19 cellular contexts compared by ENCODE assay signal in genomic region chr7:50399206-50399605, GRCh38. TPM values are rescaled to one million over a fixed set of nuclear protein-coding genes. Genes with fewer than 3 reads are reported as not detected.
DNase-seq lines count a peak whose midpoint lies in the region; ATAC-seq, FAIRE-seq and TF ChIP-seq lines count a peak whose summit lies in the region.
"Had no signal": no experiment of that assay in that cellular context is flagged by ENCODE, and none has a peak within 500 bp of the region (broad histone marks: within the 10 kb centered on the region; RNA-seq: fewer than 3 reads in every experiment).

No MANE protein-coding gene starts in this region.

- FAIRE-seq in colon (lab: Jason Lieb, UNC) (peak; percentile 87), GM12892 (lab: Jason Lieb, UNC) (no peak)
- FAIRE-seq: H54, HepG2 had no signal

- H3K4me3 Mint-ChIP-seq in CD4-positive, alpha-beta T cell: no peak overlapping the region
- no peak overlapping the region for H3K4me3 Mint-ChIP-seq in IgD-negative memory B cell

- H3K4me3 ChIP-seq in neutrophil (ENCODE audit: low read depth in 1 of 2, low read length in 1 of 2): no peak overlapping the region
- H3K4me3 ChIP-seq: BLaER1 had no signal

- no peak overlapping the region for H3K27ac ChIP-seq in CD4-positive, alpha-beta T cell (ENCODE audit: low read depth, low read length)
- H3K27ac ChIP-seq in neutrophil: peak overlapping the region; percentile 42

- TF ChIP-seq CTCF in CD4-positive, alpha-beta T cell (IDR thresholded peaks at IDR 0.05): no peak
- no peak for TF ChIP-seq CTCF in neutrophil (IDR thresholded peaks at IDR 0.05)

- H3K27me3 Mint-ChIP-seq in CD4-positive, alpha-beta T cell: no peaks in the 10 kb centered on the region
- H3K27me3 Mint-ChIP-seq in IgD-negative memory B cell: no peaks in the 10 kb centered on the region

- H3K27ac Mint-ChIP-seq in CD4-positive, alpha-beta T cell: peak overlapping the region; percentile 94
- peak overlapping the region; percentile 73 to 98 (median 96) for H3K27ac Mint-ChIP-seq in IgD-negative memory B cell

- no peak for DNase-seq in CD4-positive, alpha-beta T cell
- DNase-seq in NCI-H1436 (lab: John Stamatoyannopoulos, UW) (no peak), NCI-H2107 (lab: John Stamatoyannopoulos, UW) (no peak), GM12892 (ENCODE audit: insufficient read length) (no peak)
- DNase-seq: COR-L47, DMS153, EL, Kasumi-1, NCI-H1105 treated with DMSO at 0.1 percent for 48 hours, NCI-H1930, NCI-H2171 treated with DMSO at 0.1 percent for 48 hours, NCI-H510A, SHP77 treated with DMSO at 0.1 percent for 48 hours had no signal

- H3K9me3 Mint-ChIP-seq in CD4-positive, alpha-beta T cell: no peaks in the 10 kb centered on the region
- H3K9me3 Mint-ChIP-seq in IgD-negative memory B cell: peaks cover 0 to 5% (median 0%) of the 10 kb centered on the region in 3 donors

- H3K27me3 ChIP-seq in CD4-positive, alpha-beta T cell (ENCODE audit: control insufficient read depth, insufficient read depth, low read length): no peaks in the 10 kb centered on the region
- no peaks in the 10 kb centered on the region for H3K27me3 ChIP-seq in neutrophil
- H3K27me3 ChIP-seq: BLaER1 had no signal

- H3K9me3 ChIP-seq in CD4-positive, alpha-beta T cell (ENCODE audit: control insufficient read depth, low read length): no peaks in the 10 kb centered on the region
- H3K9me3 ChIP-seq in neutrophil: no peaks in the 10 kb centered on the region

- POLR2A ChIA-PET in CD4-positive, alpha-beta T cell (lab: Charles Lee): interaction anchor here (0.8 to 1.1 kb wide), 2 partner anchors 25 to 26 kb away, joined by 3 read pairs; no protein-coding TSS in a partner anchor

- CTCF ChIA-PET in CD4-positive, alpha-beta T cell (lab: Charles Lee): interaction anchor here (0.9 kb wide), 1 partner anchor 21 kb away, joined by 3 read pairs; no protein-coding TSS in a partner anchor

- H3K36me3 ChIP-seq in neutrophil: peaks cover 76% of the 10 kb centered on the region

- H3K36me3 Mint-ChIP-seq in CD4-positive, alpha-beta T cell (ENCODE audit: low read depth): peaks cover 91% of the 10 kb centered on the region
- peaks cover 20% of the 10 kb centered on the region for H3K36me3 Mint-ChIP-seq in IgD-negative memory B cell

- peaks cover 78% of the 10 kb centered on the region for H3K4me1 Mint-ChIP-seq in CD4-positive, alpha-beta T cell (ENCODE audit: low read depth)
- H3K4me1 Mint-ChIP-seq in IgD-negative memory B cell: peaks cover 48 to 62% (median 49%) of the 10 kb centered on the region in 3 donors

- H3K4me1 ChIP-seq in neutrophil (ENCODE audit: control insufficient read depth in 1 of 2, insufficient read depth in 1 of 2, low read depth in 1 of 2, low read length in 1 of 2): no peaks in the 10 kb centered on the region

- intact Hi-C loops in CD4-positive, alpha-beta T cell (cut with DNase I, micrococcal nuclease): no loop called here

- no peak for ATAC-seq in CD4-positive, alpha-beta T cell (ENCODE audit: poor library complexity)
- ATAC-seq: HepG2 had no signal

- TF ChIP-seq POLR2A in GM12892 (IDR thresholded peaks at IDR 0.05; ENCODE audit: low read depth, low read length): no peak

RNA-seq across cellular contexts. Expression of gene FIGNL1, which starts 50.9 kb away (rescaled TPM):
- 10 to 100 TPM; 10.4 to 11.5 TPM for total RNA-seq in CD4-positive, alpha-beta T cell
- 7.4 TPM for polyA plus RNA-seq in IgD-negative memory B cell
- 15.5 TPM for polyA plus RNA-seq in GM12892 (2012; ENCODE audit: missing spikeins)
